Comparison of ENCODE assay signal across 8 cellular contexts in the genomic region with DNA sequence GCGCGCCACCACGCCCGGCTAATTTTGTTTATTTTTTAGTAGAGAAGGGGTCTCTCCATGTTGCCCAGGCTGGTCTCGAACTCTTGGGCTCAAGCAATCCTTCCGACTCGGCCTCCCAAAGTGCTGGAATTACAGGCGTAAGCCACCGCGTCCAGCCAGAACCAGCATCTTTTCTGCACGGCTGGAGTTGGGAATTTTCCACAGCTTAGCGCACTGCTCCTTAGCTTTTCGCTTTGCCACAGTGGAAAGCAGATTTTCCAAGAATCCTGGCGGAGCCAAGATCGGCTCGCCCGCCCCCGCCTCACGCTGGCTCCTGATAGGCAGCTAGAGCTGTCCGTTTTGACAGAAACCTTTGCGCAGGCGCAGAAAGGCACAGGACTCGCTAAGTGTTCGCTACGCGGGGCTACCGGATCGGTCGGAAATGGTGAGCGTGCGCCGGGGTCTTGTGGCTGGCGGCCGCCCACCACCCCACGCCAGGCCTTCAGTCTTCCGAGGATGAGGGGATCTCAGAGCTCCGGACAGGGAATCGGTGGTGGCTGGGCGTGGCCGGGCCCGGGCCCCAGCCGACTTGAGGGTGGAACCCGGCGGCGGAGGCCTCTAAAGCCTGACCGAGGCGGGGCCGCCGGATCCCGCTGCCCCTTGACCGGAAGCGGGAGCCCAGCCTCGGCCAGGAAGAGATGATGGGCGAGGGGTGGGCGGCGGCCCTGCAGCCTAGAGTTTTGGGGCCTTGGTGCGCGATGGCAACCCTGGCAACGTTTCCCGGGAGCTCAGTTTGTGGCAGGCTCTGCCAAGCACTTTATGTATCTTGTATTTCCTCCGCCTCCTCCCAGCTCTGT. TPM values are rescaled to one million over a fixed set of nuclear protein-coding genes. Genes with fewer than 3 reads are reported as not detected.
DNase-seq lines count a peak whose midpoint lies in the region; ATAC-seq and TF ChIP-seq lines count a peak whose summit lies in the region.

A gene (plus strand): TSS at position 385 of the 836 bp plus-strand sequence. CDS start 37 bp downstream, at position 422.

- H3K9me3 Mint-ChIP-seq in immature natural killer cell: peaks cover 0 to 2% (median 0%) of the 10 kb centered on the region in 6 donors

- peak within 1 kb of the TSS; percentile 94 for H3K27ac ChIP-seq in caudate nucleus (ENCODE audit: low read depth, low read length)

- ATAC-seq in HG03196 (IDR thresholded peaks at IDR 0.05; ENCODE audit: unreplicated experiment): peak; percentile 69

- H3K27ac Mint-ChIP-seq in immature natural killer cell: peak within 1 kb of the TSS; percentile 93 to 99 (median 96)

- peak; percentile 78 for TF ChIP-seq POLR2A in GM18951 (IDR thresholded peaks at IDR 0.05; ENCODE audit: extremely low read depth, insufficient read depth, insufficient read length)

- H3K36me3 Mint-ChIP-seq in immature natural killer cell: peaks cover 0 to 2% (median 0%) of the 10 kb centered on the region in 3 donors

- peak within 1 kb of the TSS; percentile 96 to 99 (median 98) for H3K4me3 Mint-ChIP-seq in immature natural killer cell

- H3K27me3 Mint-ChIP-seq in immature natural killer cell (ENCODE audit: low read depth in 3 of 3): peaks cover 9 to 24% (median 18%) of the 10 kb centered on the region in 3 donors

- H3K4me1 Mint-ChIP-seq in immature natural killer cell: peaks cover 40 to 79% of the 10 kb centered on the region in 2 donors

- in situ Hi-C loops in GM18951 (cut with MboI; ENCODE audit: low sequenced_read_pairs, unreplicated experiment): loop anchor here (10.0 kb wide), 1 partner anchor 201 kb away; no protein-coding TSS in a partner anchor

- peak; percentile 95 for DNase-seq in AG08396 (ENCODE audit: low spot score)
- DNase-seq in NCI-H345 treated with DMSO at 0.1 percent for 48 hours (lab: John Stamatoyannopoulos, UW; ENCODE audit: unreplicated experiment): peak; percentile 95
- DNase-seq in activated CD4-positive, CD25-positive, alpha-beta regulatory T cell (lab: John Stamatoyannopoulos, UW): peak; percentile 83 to 93 (median 86)
- peak; percentile 66 to 98 (median 94) for DNase-seq in caudate nucleus (lab: John Stamatoyannopoulos, UW)
- DNase-seq in immature natural killer cell: peak; percentile 91 to 93 (median 93)
- DNase-seq in smooth muscle cell of the brain vasculature (ENCODE audit: low read depth, low spot score): peak; percentile 93

RNA-seq across cellular contexts. Expression of the gene that starts here (rescaled TPM):
- 100 to 1,000 TPM; 238 to 307 (median 242) TPM for polyA plus RNA-seq in immature natural killer cell

Comparison
In these comparisons a context has a peak if more than half of its experiments do, and no peak if none do; other contexts are left out.
1. Peak in every context shown above with its lines: DNase-seq, ATAC-seq and H3K27ac ChIP-seq.